In the genomic region with DNA sequence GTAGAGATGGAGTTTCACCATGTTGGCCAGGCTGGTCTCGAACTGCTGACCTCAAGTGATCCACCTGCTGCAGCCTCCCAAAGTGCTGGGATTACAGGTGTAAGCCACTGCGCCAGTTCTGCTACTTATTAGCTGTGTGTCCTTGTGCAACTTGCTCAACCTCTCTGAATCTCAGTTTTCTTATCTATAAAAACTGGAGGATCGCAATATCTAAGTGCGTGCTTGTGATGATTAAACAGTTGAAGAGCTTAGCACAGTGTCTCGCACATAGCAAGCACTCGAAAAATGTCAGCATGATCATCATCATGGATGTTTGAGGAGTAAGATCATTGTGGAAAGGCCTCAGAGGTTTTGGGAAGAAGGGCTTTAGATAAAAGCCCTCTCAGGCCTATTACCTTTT, we compare ENCODE assay signal across 1 cellular context.
TF ChIP-seq lines count a peak whose summit lies in the region.

No MANE protein-coding gene starts in this region.

TF ChIP-seq in GM23338, 12 proteins besides CTCF, POLR2A, EP300 and RAD21:
- TF ChIP-seq EZH2 (IDR thresholded peaks at IDR 0.05; ENCODE audit: low read depth, unreplicated experiment) (no peak), POLR2AphosphoS5 (IDR thresholded peaks at IDR 0.05; ENCODE audit: low read depth) (no peak), ZNF331 (CRISPR knock-in tag; IDR thresholded peaks at IDR 0.05; ENCODE audit: low read depth) (no peak), ZNF114 (CRISPR knock-in tag; IDR thresholded peaks at IDR 0.05) (no peak), CREB1 (CRISPR knock-in tag; IDR thresholded peaks at IDR 0.05; ENCODE audit: low read depth) (no peak), NANOG (IDR thresholded peaks at IDR 0.05; ENCODE audit: borderline replicate concordance) (no peak), STAT1 (IDR thresholded peaks at IDR 0.05; ENCODE audit: unreplicated experiment) (no peak)
- TF ChIP-seq, protein P1, sequence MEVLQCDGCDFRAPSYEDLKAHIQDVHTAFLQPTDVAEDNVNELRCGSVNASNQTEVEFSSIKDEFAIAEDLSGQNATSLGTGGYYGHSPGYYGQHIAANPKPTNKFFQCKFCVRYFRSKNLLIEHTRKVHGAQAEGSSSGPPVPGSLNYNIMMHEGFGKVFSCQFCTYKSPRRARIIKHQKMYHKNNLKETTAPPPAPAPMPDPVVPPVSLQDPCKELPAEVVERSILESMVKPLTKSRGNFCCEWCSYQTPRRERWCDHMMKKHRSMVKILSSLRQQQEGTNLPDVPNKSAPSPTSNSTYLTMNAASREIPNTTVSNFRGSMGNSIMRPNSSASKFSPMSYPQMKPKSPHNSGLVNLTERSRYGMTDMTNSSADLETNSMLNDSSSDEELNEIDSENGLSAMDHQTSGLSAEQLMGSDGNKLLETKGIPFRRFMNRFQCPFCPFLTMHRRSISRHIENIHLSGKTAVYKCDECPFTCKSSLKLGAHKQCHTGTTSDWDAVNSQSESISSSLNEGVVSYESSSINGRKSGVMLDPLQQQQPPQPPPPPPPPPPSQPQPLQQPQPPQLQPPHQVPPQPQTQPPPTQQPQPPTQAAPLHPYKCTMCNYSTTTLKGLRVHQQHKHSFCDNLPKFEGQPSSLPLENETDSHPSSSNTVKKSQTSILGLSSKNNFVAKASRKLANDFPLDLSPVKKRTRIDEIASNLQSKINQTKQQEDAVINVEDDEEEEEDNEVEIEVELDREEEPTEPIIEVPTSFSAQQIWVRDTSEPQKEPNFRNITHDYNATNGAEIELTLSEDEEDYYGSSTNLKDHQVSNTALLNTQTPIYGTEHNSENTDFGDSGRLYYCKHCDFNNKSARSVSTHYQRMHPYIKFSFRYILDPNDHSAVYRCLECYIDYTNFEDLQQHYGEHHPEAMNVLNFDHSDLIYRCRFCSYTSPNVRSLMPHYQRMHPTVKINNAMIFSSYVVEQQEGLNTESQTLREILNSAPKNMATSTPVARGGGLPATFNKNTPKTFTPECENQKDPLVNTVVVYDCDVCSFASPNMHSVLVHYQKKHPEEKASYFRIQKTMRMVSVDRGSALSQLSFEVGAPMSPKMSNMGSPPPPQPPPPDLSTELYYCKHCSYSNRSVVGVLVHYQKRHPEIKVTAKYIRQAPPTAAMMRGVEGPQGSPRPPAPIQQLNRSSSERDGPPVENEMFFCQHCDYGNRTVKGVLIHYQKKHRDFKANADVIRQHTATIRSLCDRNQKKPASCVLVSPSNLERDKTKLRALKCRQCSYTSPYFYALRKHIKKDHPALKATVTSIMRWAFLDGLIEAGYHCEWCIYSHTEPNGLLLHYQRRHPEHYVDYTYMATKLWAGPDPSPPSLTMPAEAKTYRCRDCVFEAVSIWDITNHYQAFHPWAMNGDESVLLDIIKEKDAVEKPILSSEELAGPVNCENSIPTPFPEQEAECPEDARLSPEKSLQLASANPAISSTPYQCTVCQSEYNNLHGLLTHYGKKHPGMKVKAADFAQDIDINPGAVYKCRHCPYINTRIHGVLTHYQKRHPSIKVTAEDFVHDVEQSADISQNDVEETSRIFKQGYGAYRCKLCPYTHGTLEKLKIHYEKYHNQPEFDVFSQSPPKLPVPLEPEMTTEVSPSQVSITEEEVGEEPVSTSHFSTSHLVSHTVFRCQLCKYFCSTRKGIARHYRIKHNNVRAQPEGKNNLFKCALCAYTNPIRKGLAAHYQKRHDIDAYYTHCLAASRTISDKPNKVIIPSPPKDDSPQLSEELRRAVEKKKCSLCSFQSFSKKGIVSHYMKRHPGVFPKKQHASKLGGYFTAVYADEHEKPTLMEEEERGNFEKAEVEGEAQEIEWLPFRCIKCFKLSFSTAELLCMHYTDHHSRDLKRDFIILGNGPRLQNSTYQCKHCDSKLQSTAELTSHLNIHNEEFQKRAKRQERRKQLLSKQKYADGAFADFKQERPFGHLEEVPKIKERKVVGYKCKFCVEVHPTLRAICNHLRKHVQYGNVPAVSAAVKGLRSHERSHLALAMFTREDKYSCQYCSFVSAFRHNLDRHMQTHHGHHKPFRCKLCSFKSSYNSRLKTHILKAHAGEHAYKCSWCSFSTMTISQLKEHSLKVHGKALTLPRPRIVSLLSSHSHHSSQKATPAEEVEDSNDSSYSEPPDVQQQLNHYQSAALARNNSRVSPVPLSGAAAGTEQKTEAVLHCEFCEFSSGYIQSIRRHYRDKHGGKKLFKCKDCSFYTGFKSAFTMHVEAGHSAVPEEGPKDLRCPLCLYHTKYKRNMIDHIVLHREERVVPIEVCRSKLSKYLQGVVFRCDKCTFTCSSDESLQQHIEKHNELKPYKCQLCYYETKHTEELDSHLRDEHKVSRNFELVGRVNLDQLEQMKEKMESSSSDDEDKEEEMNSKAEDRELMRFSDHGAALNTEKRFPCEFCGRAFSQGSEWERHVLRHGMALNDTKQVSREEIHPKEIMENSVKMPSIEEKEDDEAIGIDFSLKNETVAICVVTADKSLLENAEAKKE (CRISPR knock-in tag; IDR thresholded peaks at IDR 0.05): no peak
- TF ChIP-seq, protein P2, sequence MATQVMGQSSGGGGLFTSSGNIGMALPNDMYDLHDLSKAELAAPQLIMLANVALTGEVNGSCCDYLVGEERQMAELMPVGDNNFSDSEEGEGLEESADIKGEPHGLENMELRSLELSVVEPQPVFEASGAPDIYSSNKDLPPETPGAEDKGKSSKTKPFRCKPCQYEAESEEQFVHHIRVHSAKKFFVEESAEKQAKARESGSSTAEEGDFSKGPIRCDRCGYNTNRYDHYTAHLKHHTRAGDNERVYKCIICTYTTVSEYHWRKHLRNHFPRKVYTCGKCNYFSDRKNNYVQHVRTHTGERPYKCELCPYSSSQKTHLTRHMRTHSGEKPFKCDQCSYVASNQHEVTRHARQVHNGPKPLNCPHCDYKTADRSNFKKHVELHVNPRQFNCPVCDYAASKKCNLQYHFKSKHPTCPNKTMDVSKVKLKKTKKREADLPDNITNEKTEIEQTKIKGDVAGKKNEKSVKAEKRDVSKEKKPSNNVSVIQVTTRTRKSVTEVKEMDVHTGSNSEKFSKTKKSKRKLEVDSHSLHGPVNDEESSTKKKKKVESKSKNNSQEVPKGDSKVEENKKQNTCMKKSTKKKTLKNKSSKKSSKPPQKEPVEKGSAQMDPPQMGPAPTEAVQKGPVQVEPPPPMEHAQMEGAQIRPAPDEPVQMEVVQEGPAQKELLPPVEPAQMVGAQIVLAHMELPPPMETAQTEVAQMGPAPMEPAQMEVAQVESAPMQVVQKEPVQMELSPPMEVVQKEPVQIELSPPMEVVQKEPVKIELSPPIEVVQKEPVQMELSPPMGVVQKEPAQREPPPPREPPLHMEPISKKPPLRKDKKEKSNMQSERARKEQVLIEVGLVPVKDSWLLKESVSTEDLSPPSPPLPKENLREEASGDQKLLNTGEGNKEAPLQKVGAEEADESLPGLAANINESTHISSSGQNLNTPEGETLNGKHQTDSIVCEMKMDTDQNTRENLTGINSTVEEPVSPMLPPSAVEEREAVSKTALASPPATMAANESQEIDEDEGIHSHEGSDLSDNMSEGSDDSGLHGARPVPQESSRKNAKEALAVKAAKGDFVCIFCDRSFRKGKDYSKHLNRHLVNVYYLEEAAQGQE (IDR thresholded peaks at IDR 0.05; ENCODE audit: unreplicated experiment): no peak
